Comparison of ENCODE assay signal across 1 cellular context in the genomic region with DNA sequence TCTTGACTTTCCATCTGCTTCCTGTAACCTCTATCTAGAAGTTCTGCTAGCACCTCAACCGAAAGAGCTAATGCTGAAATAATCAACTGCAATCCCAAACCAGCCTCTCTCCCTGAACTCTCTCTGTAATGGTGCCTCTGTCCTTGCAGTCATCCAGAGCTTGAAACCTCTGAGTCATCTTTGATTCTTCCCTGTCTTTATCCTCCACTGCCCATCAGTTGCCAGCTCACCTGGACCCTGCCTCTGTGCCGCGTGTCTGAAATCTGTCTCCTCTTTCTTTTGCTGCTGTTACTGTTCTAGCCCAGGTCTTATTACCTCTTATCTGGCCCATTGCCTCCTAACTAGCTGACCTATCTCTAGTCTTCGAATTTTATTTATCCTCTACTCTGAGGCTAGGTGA.
TF ChIP-seq lines count a peak whose summit lies in the region.

No MANE protein-coding gene starts in this region.

TF ChIP-seq in WTC11, 78 proteins besides CTCF, POLR2A, EP300 and RAD21 (continued from another document):
- TF ChIP-seq, protein P1, sequence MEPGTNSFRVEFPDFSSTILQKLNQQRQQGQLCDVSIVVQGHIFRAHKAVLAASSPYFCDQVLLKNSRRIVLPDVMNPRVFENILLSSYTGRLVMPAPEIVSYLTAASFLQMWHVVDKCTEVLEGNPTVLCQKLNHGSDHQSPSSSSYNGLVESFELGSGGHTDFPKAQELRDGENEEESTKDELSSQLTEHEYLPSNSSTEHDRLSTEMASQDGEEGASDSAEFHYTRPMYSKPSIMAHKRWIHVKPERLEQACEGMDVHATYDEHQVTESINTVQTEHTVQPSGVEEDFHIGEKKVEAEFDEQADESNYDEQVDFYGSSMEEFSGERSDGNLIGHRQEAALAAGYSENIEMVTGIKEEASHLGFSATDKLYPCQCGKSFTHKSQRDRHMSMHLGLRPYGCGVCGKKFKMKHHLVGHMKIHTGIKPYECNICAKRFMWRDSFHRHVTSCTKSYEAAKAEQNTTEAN (CRISPR knock-in tag; IDR thresholded peaks at IDR 0.05): no peak
- TF ChIP-seq, protein P2, sequence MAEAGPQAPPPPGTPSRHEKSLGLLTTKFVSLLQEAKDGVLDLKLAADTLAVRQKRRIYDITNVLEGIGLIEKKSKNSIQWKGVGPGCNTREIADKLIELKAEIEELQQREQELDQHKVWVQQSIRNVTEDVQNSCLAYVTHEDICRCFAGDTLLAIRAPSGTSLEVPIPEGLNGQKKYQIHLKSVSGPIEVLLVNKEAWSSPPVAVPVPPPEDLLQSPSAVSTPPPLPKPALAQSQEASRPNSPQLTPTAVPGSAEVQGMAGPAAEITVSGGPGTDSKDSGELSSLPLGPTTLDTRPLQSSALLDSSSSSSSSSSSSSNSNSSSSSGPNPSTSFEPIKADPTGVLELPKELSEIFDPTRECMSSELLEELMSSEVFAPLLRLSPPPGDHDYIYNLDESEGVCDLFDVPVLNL (CRISPR knock-in tag; IDR thresholded peaks at IDR 0.05; ENCODE audit: borderline replicate concordance, low read depth): no peak
- TF ChIP-seq NFYB (CRISPR knock-in tag; conservative IDR thresholded peaks at IDR 0.05; ENCODE audit: low read depth): no peak
- TF ChIP-seq, protein P3, sequence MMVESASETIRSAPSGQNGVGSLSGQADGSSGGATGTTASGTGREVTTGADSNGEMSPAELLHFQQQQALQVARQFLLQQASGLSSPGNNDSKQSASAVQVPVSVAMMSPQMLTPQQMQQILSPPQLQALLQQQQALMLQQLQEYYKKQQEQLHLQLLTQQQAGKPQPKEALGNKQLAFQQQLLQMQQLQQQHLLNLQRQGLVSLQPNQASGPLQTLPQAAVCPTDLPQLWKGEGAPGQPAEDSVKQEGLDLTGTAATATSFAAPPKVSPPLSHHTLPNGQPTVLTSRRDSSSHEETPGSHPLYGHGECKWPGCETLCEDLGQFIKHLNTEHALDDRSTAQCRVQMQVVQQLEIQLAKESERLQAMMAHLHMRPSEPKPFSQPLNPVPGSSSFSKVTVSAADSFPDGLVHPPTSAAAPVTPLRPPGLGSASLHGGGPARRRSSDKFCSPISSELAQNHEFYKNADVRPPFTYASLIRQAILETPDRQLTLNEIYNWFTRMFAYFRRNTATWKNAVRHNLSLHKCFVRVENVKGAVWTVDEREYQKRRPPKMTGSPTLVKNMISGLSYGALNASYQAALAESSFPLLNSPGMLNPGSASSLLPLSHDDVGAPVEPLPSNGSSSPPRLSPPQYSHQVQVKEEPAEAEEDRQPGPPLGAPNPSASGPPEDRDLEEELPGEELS (CRISPR knock-in tag; IDR thresholded peaks at IDR 0.05): no peak
- TF ChIP-seq ZNF512 (CRISPR knock-in tag; IDR thresholded peaks at IDR 0.05; ENCODE audit: borderline replicate concordance): no peak
- TF ChIP-seq, protein P4, sequence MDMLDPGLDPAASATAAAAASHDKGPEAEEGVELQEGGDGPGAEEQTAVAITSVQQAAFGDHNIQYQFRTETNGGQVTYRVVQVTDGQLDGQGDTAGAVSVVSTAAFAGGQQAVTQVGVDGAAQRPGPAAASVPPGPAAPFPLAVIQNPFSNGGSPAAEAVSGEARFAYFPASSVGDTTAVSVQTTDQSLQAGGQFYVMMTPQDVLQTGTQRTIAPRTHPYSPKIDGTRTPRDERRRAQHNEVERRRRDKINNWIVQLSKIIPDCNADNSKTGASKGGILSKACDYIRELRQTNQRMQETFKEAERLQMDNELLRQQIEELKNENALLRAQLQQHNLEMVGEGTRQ (CRISPR knock-in tag; IDR thresholded peaks at IDR 0.05): no peak
- no peak for TF ChIP-seq ZNF532 (CRISPR knock-in tag; IDR thresholded peaks at IDR 0.05; ENCODE audit: borderline replicate concordance)
- no peak for TF ChIP-seq SMAD3 (CRISPR knock-in tag; IDR thresholded peaks at IDR 0.05; ENCODE audit: borderline replicate concordance)
- TF ChIP-seq, protein P5, sequence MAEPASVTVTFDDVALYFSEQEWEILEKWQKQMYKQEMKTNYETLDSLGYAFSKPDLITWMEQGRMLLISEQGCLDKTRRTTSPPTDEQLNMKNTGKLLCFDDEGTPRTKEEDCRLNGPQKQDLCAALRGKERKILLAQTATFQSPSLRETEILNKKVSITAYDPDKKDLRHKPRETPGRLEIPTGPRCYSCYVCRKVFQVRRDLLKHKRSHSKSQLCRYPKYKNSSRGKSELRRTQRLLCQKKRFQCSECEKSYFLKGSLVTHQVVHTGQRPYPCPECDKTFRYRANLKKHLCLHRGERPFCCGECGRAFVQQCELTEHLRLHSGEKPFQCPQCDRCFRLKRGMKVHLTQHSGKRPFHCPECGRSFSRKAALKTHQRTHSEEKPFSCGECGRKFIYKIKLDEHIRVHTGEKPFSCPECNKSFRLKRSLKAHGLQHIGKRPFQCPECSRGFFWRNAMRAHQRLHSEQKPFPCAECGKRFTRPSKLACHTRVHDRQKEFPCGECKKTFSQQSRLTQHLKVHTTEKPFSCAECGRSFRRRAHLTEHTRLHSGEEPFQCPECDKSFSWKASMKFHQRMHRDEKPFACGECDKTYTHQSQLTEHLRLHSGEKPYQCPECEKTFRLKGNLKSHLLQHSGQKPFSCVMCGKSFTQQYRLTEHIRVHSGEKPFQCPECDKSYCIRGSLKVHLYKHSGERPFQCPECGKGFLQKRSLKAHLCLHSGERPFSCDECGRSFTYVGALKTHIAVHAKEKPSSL (CRISPR knock-in tag; conservative IDR thresholded peaks at IDR 0.05): no peak
- no peak for TF ChIP-seq CREB1 (CRISPR knock-in tag; IDR thresholded peaks at IDR 0.05)
- no peak for TF ChIP-seq AFF4 (CRISPR knock-in tag; IDR thresholded peaks at IDR 0.05; ENCODE audit: borderline replicate concordance)
- no peak for TF ChIP-seq RORB (CRISPR knock-in tag; IDR thresholded peaks at IDR 0.05)
TF ChIP-seq in WTC11: peak in this region for 0.
